ENCODE assay signal across 8 cellular contexts in genomic region chr14:22597771-22598098, GRCh38. TPM values are rescaled to one million over a fixed set of nuclear protein-coding genes. Genes with fewer than 3 reads are reported as not detected.
A peak's percentile ranks its signal among the peaks of the same experiment; 100 is the strongest.
DNase-seq lines count a peak whose midpoint lies in the region; ATAC-seq and TF ChIP-seq lines count a peak whose summit lies in the region.

No MANE protein-coding gene starts in this region.

- intact Hi-C loops in CD4-positive, alpha-beta memory T cell (cut with micrococcal nuclease), result loop anchor here (1.0 to 10.0 kb wide), 3 partner anchors 8 to 727 kb away; partner anchors contain the start of genes DAD1 and PABPN1

- H3K27me3 ChIP-seq in CD4-positive, alpha-beta memory T cell (ENCODE audit: insufficient read depth, low read length), result no peaks in the 10 kb centered on the region
- no peaks in the 10 kb centered on the region for H3K27me3 ChIP-seq in hepatocyte

- peak overlapping the region; percentile 92 to 98 (median 97) for H3K4me3 Mint-ChIP-seq in CD4-positive, alpha-beta memory T cell
- peak overlapping the region; percentile 92 for H3K4me3 Mint-ChIP-seq in activated CD8-positive, alpha-beta T cell treated with anti-CD3 and anti-CD28 coated beads, Interleukin-2, amount 10 ng/mL, durations not matched to agents 7 days and 5 days
- H3K4me3 Mint-ChIP-seq in stimulated activated effector memory CD8-positive, alpha-beta T cell treated with anti-CD3 and anti-CD28 coated beads, Interleukin-12 subunit alpha, Interleukin-12 subunit beta, amount 100 ng/mL, for 72 hours, result peak overlapping the region; percentile 95

- peaks cover 16 to 21% of the 10 kb centered on the region in 2 donors for H3K36me3 Mint-ChIP-seq in CD4-positive, alpha-beta memory T cell
- H3K36me3 Mint-ChIP-seq in activated CD8-positive, alpha-beta T cell treated with anti-CD3 and anti-CD28 coated beads, Interleukin-2, amount 10 ng/mL, durations not matched to agents 7 days and 5 days (ENCODE audit: low read depth), result peaks cover 10% of the 10 kb centered on the region
- peaks cover 11% of the 10 kb centered on the region for H3K36me3 Mint-ChIP-seq in stimulated activated effector memory CD8-positive, alpha-beta T cell treated with anti-CD3 and anti-CD28 coated beads, Interleukin-12 subunit alpha, Interleukin-12 subunit beta, amount 100 ng/mL, for 72 hours

- H3K4me2 ChIP-seq in hepatocyte, result peak overlapping the region; percentile 80

- ATAC-seq in HG02588 (IDR thresholded peaks at IDR 0.05; ENCODE audit: unreplicated experiment), result peak; percentile 23
- ATAC-seq in activated CD8-positive, alpha-beta T cell treated with anti-CD3 and anti-CD28 coated beads, Interleukin-2, amount 10 ng/mL, durations not matched to agents 7 days and 5 days, result no peak
- no peak for ATAC-seq in stimulated activated effector memory CD8-positive, alpha-beta T cell treated with anti-CD3 and anti-CD28 coated beads, Interleukin-12 subunit alpha, Interleukin-12 subunit beta, amount 100 ng/mL, for 72 hours
- ATAC-seq in HG02610 (IDR thresholded peaks at IDR 0.05; ENCODE audit: unreplicated experiment), result no peak

- no peaks in the 10 kb centered on the region for H3K27me3 Mint-ChIP-seq in CD4-positive, alpha-beta memory T cell
- H3K27me3 Mint-ChIP-seq in activated CD8-positive, alpha-beta T cell treated with anti-CD3 and anti-CD28 coated beads, Interleukin-2, amount 10 ng/mL, durations not matched to agents 7 days and 5 days (ENCODE audit: low read depth), result peaks cover 20% of the 10 kb centered on the region

- peaks cover under 1% of the 10 kb centered on the region for H3K36me3 ChIP-seq in CD4-positive, alpha-beta memory T cell (ENCODE audit: insufficient read depth, low read length)
- H3K36me3 ChIP-seq in hepatocyte (replicated peaks; ENCODE audit: insufficient read depth, low read depth), result no peaks in the 10 kb centered on the region

- peak overlapping the region; percentile 79 to 84 for H3K4me3 ChIP-seq in CD4-positive, alpha-beta memory T cell (ENCODE audit: low read length in 2 of 2)
- H3K4me3 ChIP-seq in hepatocyte, result peak overlapping the region; percentile 55

- peak overlapping the region in 6 of 7 donors; percentile 77 to 95 (median 92) for H3K27ac Mint-ChIP-seq in CD4-positive, alpha-beta memory T cell
- peak overlapping the region; percentile 51 for H3K27ac Mint-ChIP-seq in activated CD8-positive, alpha-beta T cell treated with anti-CD3 and anti-CD28 coated beads, Interleukin-2, amount 10 ng/mL, durations not matched to agents 7 days and 5 days
- H3K27ac Mint-ChIP-seq in stimulated activated effector memory CD8-positive, alpha-beta T cell treated with anti-CD3 and anti-CD28 coated beads, Interleukin-12 subunit alpha, Interleukin-12 subunit beta, amount 100 ng/mL, for 72 hours, result peak overlapping the region; percentile 89

- TF ChIP-seq CTCF in hepatocyte (IDR thresholded peaks at IDR 0.05; ENCODE audit: poor library complexity), result no peak

- no peaks in the 10 kb centered on the region for H4K20me1 ChIP-seq in hepatocyte (ENCODE audit: insufficient read depth, poor library complexity, severe bottlenecking)

- H3K9me2 ChIP-seq in hepatocyte (replicated peaks; ENCODE audit: insufficient read depth), result no peaks in the 10 kb centered on the region

- H3K27ac ChIP-seq in CD4-positive, alpha-beta memory T cell (ENCODE audit: low read depth, low read length), result peak overlapping the region; percentile 74
- H3K27ac ChIP-seq in hepatocyte, result peak overlapping the region; percentile 98

- peaks cover 16 to 43% (median 31%) of the 10 kb centered on the region in 4 donors for H3K4me1 Mint-ChIP-seq in CD4-positive, alpha-beta memory T cell
- peaks cover 30% of the 10 kb centered on the region for H3K4me1 Mint-ChIP-seq in activated CD8-positive, alpha-beta T cell treated with anti-CD3 and anti-CD28 coated beads, Interleukin-2, amount 10 ng/mL, durations not matched to agents 7 days and 5 days (ENCODE audit: low read depth)
- peaks cover 25% of the 10 kb centered on the region for H3K4me1 Mint-ChIP-seq in stimulated activated effector memory CD8-positive, alpha-beta T cell treated with anti-CD3 and anti-CD28 coated beads, Interleukin-12 subunit alpha, Interleukin-12 subunit beta, amount 100 ng/mL, for 72 hours

- H2AFZ ChIP-seq in hepatocyte, result peak overlapping the region; percentile 81

- no peaks in the 10 kb centered on the region for H3K9me3 ChIP-seq in CD4-positive, alpha-beta memory T cell (ENCODE audit: control insufficient read depth in 1 of 2, low read length in 2 of 2)
- no peaks in the 10 kb centered on the region for H3K9me3 ChIP-seq in hepatocyte (ENCODE audit: low read depth)

- WGBS in hepatocyte (ENCODE audit: low lambda C conversion rate, missing lambda C conversion rate), result 22% methylated on average over 9 of the region's 9 CpGs

- H3K4me1 ChIP-seq in CD4-positive, alpha-beta memory T cell (ENCODE audit: insufficient read depth, low read length), result peaks cover 20% of the 10 kb centered on the region
- H3K4me1 ChIP-seq in hepatocyte (ENCODE audit: insufficient read depth), result peaks cover 13% of the 10 kb centered on the region

- no peaks in the 10 kb centered on the region for H3K9me3 Mint-ChIP-seq in CD4-positive, alpha-beta memory T cell
- H3K9me3 Mint-ChIP-seq in activated CD8-positive, alpha-beta T cell treated with anti-CD3 and anti-CD28 coated beads, Interleukin-2, amount 10 ng/mL, durations not matched to agents 7 days and 5 days (ENCODE audit: insufficient read depth), result no peaks in the 10 kb centered on the region
- no peaks in the 10 kb centered on the region for H3K9me3 Mint-ChIP-seq in stimulated activated effector memory CD8-positive, alpha-beta T cell treated with anti-CD3 and anti-CD28 coated beads, Interleukin-12 subunit alpha, Interleukin-12 subunit beta, amount 100 ng/mL, for 72 hours

- CTCF ChIA-PET in CD4-positive, alpha-beta memory T cell (lab: Charles Lee; ENCODE audit: partially characterized antibody), result interaction anchor here (1.4 to 4.1 kb wide), 5 partner anchors 9 to 41 kb away, joined by 3 to 37 read pairs (median 9); partner anchors contain the start of gene DAD1
- CTCF ChIA-PET in activated CD8-positive, alpha-beta T cell treated with anti-CD3 and anti-CD28 coated beads, Interleukin-2, amount 10 ng/mL, durations not matched to agents 7 days and 5 days (lab: Charles Lee), result interaction anchor here (0.7 to 5.1 kb wide), 6 partner anchors 8 to 522 kb away, joined by 3 to 64 read pairs (median 4); partner anchors contain the start of gene DAD1

- no peak for DNase-seq in CD4-positive, alpha-beta memory T cell
- no peak for DNase-seq in activated CD8-positive, alpha-beta T cell treated with anti-CD3 and anti-CD28 coated beads, Interleukin-2, amount 10 ng/mL, durations not matched to agents 7 days and 5 days
- DNase-seq in hepatocyte (ENCODE audit: low spot score) (no peak), NCI-H2171 (lab: John Stamatoyannopoulos, UW) (no peak), DMS 273 treated with DMSO at 0.1 percent for 48 hours (lab: John Stamatoyannopoulos, UW) (no peak)
- no peak for DNase-seq in stimulated activated effector memory CD8-positive, alpha-beta T cell treated with anti-CD3 and anti-CD28 coated beads, Interleukin-12 subunit alpha, Interleukin-12 subunit beta, amount 100 ng/mL, for 72 hours (ENCODE audit: low spot score in 2 of 2)

- POLR2A ChIA-PET in CD4-positive, alpha-beta memory T cell (lab: Charles Lee; ENCODE audit: partially characterized antibody), result interaction anchor here (0.9 to 7.1 kb wide), 9 partner anchors 8 to 48 kb away, joined by 3 to 110 read pairs (median 11); partner anchors contain the start of gene DAD1
- POLR2A ChIA-PET in activated CD8-positive, alpha-beta T cell treated with anti-CD3 and anti-CD28 coated beads, Interleukin-2, amount 10 ng/mL, durations not matched to agents 7 days and 5 days (lab: Charles Lee), result interaction anchor here (0.9 to 5.4 kb wide), 4 partner anchors 9 to 217 kb away, joined by 3 to 42 read pairs (median 7); partner anchors contain the start of genes DAD1, OXA1L and SLC7A7

- peaks cover 23% of the 10 kb centered on the region for H3K79me2 ChIP-seq in hepatocyte

RNA-seq across cellular contexts. Expression of gene ABHD4, which starts 0.4 kb away (rescaled TPM):
- total RNA-seq in CD4-positive, alpha-beta memory T cell, result 10 to 100 TPM; 18.8 to 22.4 TPM
- 10 to 100 TPM in 1 of 2 donors, 1 to 10 TPM in 1; 6.2 to 12.9 TPM for polyA plus RNA-seq in CD4-positive, alpha-beta memory T cell
- total RNA-seq in activated CD8-positive, alpha-beta T cell treated with anti-CD3 and anti-CD28 coated beads, Interleukin-2, amount 10 ng/mL, durations not matched to agents 7 days and 5 days, result 1 to 10 TPM; 8.0 to 8.5 TPM
- 30.7 and 33.9 TPM in 2 replicates for total RNA-seq in hepatocyte
- polyA plus RNA-seq in hepatocyte, result 43.3 and 49.8 TPM in 2 replicates

RNA-seq across cellular contexts. Expression of gene DAD1, which starts 8.7 kb away (rescaled TPM):
- total RNA-seq in CD4-positive, alpha-beta memory T cell, result 100 to 1,000 TPM; 110 to 124 TPM
- polyA plus RNA-seq in CD4-positive, alpha-beta memory T cell, result 100 to 1,000 TPM; 602 to 735 TPM
- 100 to 1,000 TPM; 130 to 147 TPM for total RNA-seq in activated CD8-positive, alpha-beta T cell treated with anti-CD3 and anti-CD28 coated beads, Interleukin-2, amount 10 ng/mL, durations not matched to agents 7 days and 5 days
- total RNA-seq in hepatocyte, result 327 and 358 TPM in 2 replicates
- polyA plus RNA-seq in hepatocyte, result 441 and 463 TPM in 2 replicates

RNA-seq across cellular contexts. Expression of gene OR6J1, which starts 46.4 kb away (rescaled TPM):
- not detected for total RNA-seq in CD4-positive, alpha-beta memory T cell
- not detected for polyA plus RNA-seq in CD4-positive, alpha-beta memory T cell
- not detected for total RNA-seq in activated CD8-positive, alpha-beta T cell treated with anti-CD3 and anti-CD28 coated beads, Interleukin-2, amount 10 ng/mL, durations not matched to agents 7 days and 5 days
- 0.03 TPM in 1 of 2 replicates, not detected in the other for total RNA-seq in hepatocyte
- not detected in 2 replicates for polyA plus RNA-seq in hepatocyte
